Comparison of ENCODE assay signal across 24 cellular contexts in the genomic region with DNA sequence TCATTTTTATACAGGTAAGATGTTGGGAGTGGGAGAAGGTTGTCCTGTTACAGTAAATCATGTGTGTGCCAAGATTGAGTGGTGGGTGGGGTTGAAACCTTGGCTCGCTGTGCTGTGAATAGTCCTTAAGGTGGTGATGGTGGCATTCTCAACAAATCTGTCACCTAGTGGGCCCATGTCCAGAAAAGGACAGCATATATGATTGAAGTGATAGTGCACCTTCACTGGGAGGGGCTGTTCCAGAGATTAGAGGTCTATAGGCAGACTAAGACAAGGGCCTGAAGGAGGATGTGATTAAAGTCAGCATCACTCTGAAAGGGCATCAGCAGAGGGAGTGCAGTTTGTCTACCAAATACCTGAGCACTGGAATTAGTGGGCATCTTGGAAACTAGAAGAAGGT.
"Had no signal": no experiment of that assay in that cellular context is flagged by ENCODE, and none has a peak within 500 bp of the region (broad histone marks: within the 10 kb centered on the region; RNA-seq: fewer than 3 reads in every experiment).

No MANE protein-coding gene starts in this region.

- H3K9me3 ChIP-seq: heart right ventricle, lower lobe of right lung, pancreas, prostate gland, suprapubic skin, thoracic aorta, tibial artery, uterus had no signal

- H3K27ac ChIP-seq: heart right ventricle, hepatocyte, lower lobe of right lung, pancreas, prostate gland, skin epidermis, suprapubic skin, thoracic aorta, tibial artery, uterus had no signal

- H3K27me3 ChIP-seq: heart right ventricle, hepatocyte, pancreas, suprapubic skin, tibial artery, uterus had no signal

- H3K4me3 ChIP-seq: heart right ventricle, hepatocyte, lower lobe of right lung, pancreas, prostate gland, skin epidermis, suprapubic skin, thoracic aorta, tibial artery, uterus had no signal

- H3K4me1 ChIP-seq: lower lobe of right lung, pancreas, prostate gland, suprapubic skin, uterus had no signal

- H3K36me3 ChIP-seq: heart right ventricle, lower lobe of right lung, pancreas, prostate gland, suprapubic skin, thoracic aorta, tibial artery, uterus had no signal

- DNase-seq: heart right ventricle; islet precursor cell; lower lobe of right lung; mesendoderm; naive thymus-derived CD4-positive, alpha-beta T cell; pancreas; posterior cingulate gyrus; retina; right cardiac atrium; stimulated activated CD4-positive, alpha-beta T cell treated with anti-CD3 and anti-CD28 coated beads, Interleukin-12 subunit alpha, Interleukin-12 subunit beta, amount 100 ng/mL, for 4 hours; stimulated activated CD4-positive, alpha-beta T cell treated with anti-CD3 and anti-CD28 coated beads, Interleukin-15, amount 100 ng/mL, for 24 hours; stimulated activated CD4-positive, alpha-beta T cell treated with anti-CD3 and anti-CD28 coated beads, Interleukin-2, amount 100 ng/mL, for 24 hours; stimulated activated CD4-positive, alpha-beta T cell treated with anti-CD3 and anti-CD28 coated beads, Interleukin-4, amount 100 ng/mL, for 1 hour; stimulated activated naive B cell treated with anti-CD40 and anti-IgM and Interleukin-4, amounts not matched to agents 10 μg/mL and 1 μg/mL and 100 μg/mL, for 72 hours; tibial artery; uterus had no signal

- ATAC-seq: heart right ventricle; left lobe of liver; lower lobe of right lung; naive thymus-derived CD4-positive, alpha-beta T cell; natural killer cell treated with Interleukin-12 subunit alpha and Interleukin-12 subunit beta and Interleukin-15 and Interleukin-18, amount 100 ng/mL, for 72 hours; pancreas; right cardiac atrium; sciatic nerve; stimulated activated naive B cell treated with anti-CD40 and anti-IgM and Interleukin-4, amounts not matched to agents 10 μg/mL and 1 μg/mL and 100 μg/mL, for 72 hours had no signal
